8 cellular contexts compared by ENCODE assay signal in genomic region chr16:4614571-4615388, GRCh38. TPM values are rescaled to one million over a fixed set of nuclear protein-coding genes. Genes with fewer than 3 reads are reported as not detected.
DNase-seq lines count a peak whose midpoint lies in the region; ATAC-seq and TF ChIP-seq lines count a peak whose summit lies in the region.

Gene UBALD1 (minus strand): TSS chr16:4614888. CDS start chr16:4614797, 91 bp downstream.

- H3K27me3 ChIP-seq in WERI-Rb-1 (ENCODE audit: insufficient read depth, low read depth, severe bottlenecking) (no peaks in the 10 kb centered on the region), breast epithelium (no peaks in the 10 kb centered on the region), smooth muscle cell (ENCODE audit: low read depth) (no peaks in the 10 kb centered on the region)

- H3K36me3 ChIP-seq in WERI-Rb-1 = peaks cover 6% of the 10 kb centered on the region; the same call in 1 of the 2 replicates
- no peaks in the 10 kb centered on the region for H3K36me3 ChIP-seq in breast epithelium
- no peaks in the 10 kb centered on the region for H3K36me3 ChIP-seq in smooth muscle cell (ENCODE audit: low read depth)

- H4K20me1 ChIP-seq in smooth muscle cell (ENCODE audit: low read depth) = peaks cover 40% of the 10 kb centered on the region

- peaks cover 16% of the 10 kb centered on the region for H3F3A ChIP-seq in smooth muscle cell (ENCODE audit: low read depth)

- peaks cover 18 to 23% of the 10 kb centered on the region in 2 donors for H3K4me1 ChIP-seq in breast epithelium
- H3K4me1 ChIP-seq in smooth muscle cell (ENCODE audit: low read depth) = peaks cover 7% of the 10 kb centered on the region

- peak within 1 kb of the TSS; percentile 87 for H3K4me2 ChIP-seq in smooth muscle cell

- TF ChIP-seq CTCF in WERI-Rb-1 (IDR thresholded peaks at IDR 0.05; ENCODE audit: low read depth, low read length) (no peak), breast epithelium (IDR thresholded peaks at IDR 0.05) (no peak), smooth muscle cell (IDR thresholded peaks at IDR 0.05; ENCODE audit: borderline replicate concordance, insufficient read depth, poor library complexity, severe bottlenecking) (no peak)

- peak; percentile 85 for TF ChIP-seq POLR2A in breast epithelium (IDR thresholded peaks at IDR 0.05)

- peaks cover 36% of the 10 kb centered on the region for H3K79me2 ChIP-seq in smooth muscle cell (ENCODE audit: low read depth)

- in situ Hi-C loops in ACHN (cut with HindIII; ENCODE audit: low pct_ligation_motif_present, low pct_unique_long_range_greater_than_20kb, low sequenced_read_pairs) = no loop called here

- H3K9me3 ChIP-seq in WERI-Rb-1 (ENCODE audit: severe bottlenecking) = no peaks in the 10 kb centered on the region
- H3K9me3 ChIP-seq in breast epithelium = no peaks in the 10 kb centered on the region
- no peaks in the 10 kb centered on the region for H3K9me3 ChIP-seq in smooth muscle cell (replicated peaks; ENCODE audit: low read depth)

- peak within 1 kb of the TSS; percentile 64 for H3K4me3 ChIP-seq in WERI-Rb-1 (ENCODE audit: low read depth, low read length)
- peak within 1 kb of the TSS; percentile 91 to 95 (median 91) for H3K4me3 ChIP-seq in breast epithelium
- peak within 1 kb of the TSS; percentile 93 for H3K4me3 ChIP-seq in smooth muscle cell

- ATAC-seq in GM18861 (IDR thresholded peaks at IDR 0.05; ENCODE audit: unreplicated experiment) (peak; percentile 54), HG03066 (IDR thresholded peaks at IDR 0.05; ENCODE audit: low read depth, unreplicated experiment) (peak; percentile 45)

- intact Hi-C loops in breast epithelium (cut with DNase I; ENCODE audit: low total_unique reads) = no loop called here

- H2AFZ ChIP-seq in smooth muscle cell (ENCODE audit: low read depth) = peak within 1 kb of the TSS; percentile 94

- peak within 1 kb of the TSS; percentile 80 for H3K27ac ChIP-seq in WERI-Rb-1
- H3K27ac ChIP-seq in breast epithelium = peak within 1 kb of the TSS; percentile 97 to 98
- peak within 1 kb of the TSS; percentile 55 for H3K27ac ChIP-seq in smooth muscle cell (ENCODE audit: low read depth)

- DNase-seq in ACHN (peak; percentile 97), NCI-H2171 (lab: John Stamatoyannopoulos, UW) (peak; percentile 84), WERI-Rb-1 (peak; percentile 82), breast epithelium (ENCODE audit: low spot score in 2 of 2) (peak; percentile 84), iPS-NIHi7 (ENCODE audit: extremely low spot score) (peak; percentile 73), smooth muscle cell (lab: John Stamatoyannopoulos, UW; ENCODE audit: unreplicated experiment) (peak; percentile 61)

- peak within 1 kb of the TSS; percentile 81 for H3K9ac ChIP-seq in smooth muscle cell (ENCODE audit: low read depth)

- WGBS in smooth muscle cell (ENCODE audit: low lambda C conversion rate) = 14% methylated on average over 77 of the region's 101 CpGs

RNA-seq across cellular contexts. Expression of gene UBALD1, which starts in this region (rescaled TPM):
- total RNA-seq in breast epithelium = 10 to 100 TPM in 1 of 3 donors, 1 to 10 TPM in 2; 5.8 to 11.3 (median 7.2) TPM
- 3.6 and 6.4 TPM in 2 replicates for total RNA-seq in smooth muscle cell
- 13.6 and 16.2 TPM in 2 replicates for polyA plus RNA-seq in smooth muscle cell

Comparison
In these comparisons a context has a peak if more than half of its experiments do, and no peak if none do; other contexts are left out.
1. Peak in every context shown above with its lines: DNase-seq, ATAC-seq, H3K4me3 ChIP-seq and H3K27ac ChIP-seq.